Comparison of ENCODE assay signal across 1 cellular context in the genomic region with DNA sequence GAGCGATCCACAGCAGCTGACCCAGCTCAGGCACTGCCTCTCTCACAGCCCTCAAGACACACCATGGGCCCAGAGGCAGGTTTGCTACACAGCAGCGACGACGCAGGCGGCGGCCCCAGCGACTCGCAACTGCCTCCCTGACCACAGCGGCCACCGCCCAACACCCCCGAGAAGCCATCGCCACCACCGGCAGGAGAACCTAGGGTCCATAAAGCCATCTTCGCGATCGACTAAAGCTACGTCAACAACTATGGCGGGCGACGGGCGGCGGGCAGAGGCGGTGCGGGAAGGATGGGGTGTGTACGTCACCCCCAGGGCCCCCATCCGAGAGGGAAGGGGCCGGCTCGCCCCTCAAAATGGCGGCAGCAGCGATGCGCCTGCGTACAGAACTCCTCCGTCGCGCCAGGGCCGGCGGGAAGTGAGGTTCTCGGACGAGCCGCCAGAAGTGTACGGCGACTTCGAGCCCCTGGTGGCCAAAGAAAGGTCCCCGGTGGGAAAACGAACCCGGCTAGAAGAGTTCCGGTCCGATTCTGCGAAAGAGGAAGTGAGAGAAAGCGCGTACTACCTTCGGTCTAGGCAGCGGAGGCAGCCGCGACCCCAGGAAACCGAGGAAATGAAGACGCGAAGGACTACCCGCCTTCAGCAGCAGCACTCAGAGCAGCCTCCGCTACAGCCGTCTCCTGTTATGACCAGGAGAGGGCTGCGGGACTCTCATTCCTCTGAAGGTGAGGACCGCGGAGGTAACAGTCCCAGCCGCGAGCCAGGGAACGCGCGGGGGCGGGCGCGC.
TF ChIP-seq lines count a peak whose summit lies in the region.

A gene with protein sequence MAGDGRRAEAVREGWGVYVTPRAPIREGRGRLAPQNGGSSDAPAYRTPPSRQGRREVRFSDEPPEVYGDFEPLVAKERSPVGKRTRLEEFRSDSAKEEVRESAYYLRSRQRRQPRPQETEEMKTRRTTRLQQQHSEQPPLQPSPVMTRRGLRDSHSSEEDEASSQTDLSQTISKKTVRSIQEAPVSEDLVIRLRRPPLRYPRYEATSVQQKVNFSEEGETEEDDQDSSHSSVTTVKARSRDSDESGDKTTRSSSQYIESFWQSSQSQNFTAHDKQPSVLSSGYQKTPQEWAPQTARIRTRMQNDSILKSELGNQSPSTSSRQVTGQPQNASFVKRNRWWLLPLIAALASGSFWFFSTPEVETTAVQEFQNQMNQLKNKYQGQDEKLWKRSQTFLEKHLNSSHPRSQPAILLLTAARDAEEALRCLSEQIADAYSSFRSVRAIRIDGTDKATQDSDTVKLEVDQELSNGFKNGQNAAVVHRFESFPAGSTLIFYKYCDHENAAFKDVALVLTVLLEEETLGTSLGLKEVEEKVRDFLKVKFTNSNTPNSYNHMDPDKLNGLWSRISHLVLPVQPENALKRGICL (plus strand): TSS at position 33 of the 787 bp plus-strand sequence. CDS start 218 bp downstream, at position 251.

TF ChIP-seq in HepG2, 621 proteins besides CTCF, POLR2A, EP300 and RAD21 (continued from another document and continues in another):
- TF ChIP-seq, protein P1, sequence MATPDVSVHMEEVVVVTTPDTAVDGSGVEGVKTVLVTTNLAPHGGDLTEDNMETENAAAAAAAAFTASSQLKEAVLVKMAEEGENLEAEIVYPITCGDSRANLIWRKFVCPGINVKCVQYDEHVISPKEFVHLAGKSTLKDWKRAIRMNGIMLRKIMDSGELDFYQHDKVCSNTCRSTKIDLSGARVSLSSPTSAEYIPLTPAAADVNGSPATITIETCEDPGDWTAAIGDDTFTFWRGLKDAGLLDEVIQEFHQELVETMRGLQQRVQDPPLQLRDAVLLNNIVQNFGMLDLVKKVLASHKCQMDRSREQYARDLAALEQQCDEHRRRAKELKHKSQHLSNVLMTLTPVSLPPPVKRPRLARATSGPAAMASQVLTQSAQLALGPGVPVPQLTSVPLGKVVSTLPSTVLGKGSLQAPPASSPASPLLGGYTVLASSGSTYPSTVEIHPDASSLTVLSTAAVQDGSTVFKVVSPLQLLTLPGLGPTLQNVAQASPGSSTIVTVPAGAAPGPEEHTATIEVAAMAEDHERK (CRISPR knock-in tag; IDR thresholded peaks at IDR 0.05; ENCODE audit: low read depth) = 0 out of 2 replicates have a peak, but pooled peaks have one; percentile 30
- no peak; the same call in 1 of the 2 replicates for TF ChIP-seq JUND (CRISPR knock-in tag; IDR thresholded peaks at IDR 0.05)
- TF ChIP-seq ZNF337 (CRISPR knock-in tag; IDR thresholded peaks at IDR 0.05; ENCODE audit: borderline replicate concordance, low read depth) = peak; percentile 59; the same call in 1 of the 2 replicates
- peak; percentile 93 for TF ChIP-seq GATAD1 (CRISPR knock-in tag; IDR thresholded peaks at IDR 0.05)
- no peak; the same call in 1 of the 2 replicates for TF ChIP-seq SMYD3 (CRISPR knock-in tag; IDR thresholded peaks at IDR 0.05)
- TF ChIP-seq, protein P2, sequence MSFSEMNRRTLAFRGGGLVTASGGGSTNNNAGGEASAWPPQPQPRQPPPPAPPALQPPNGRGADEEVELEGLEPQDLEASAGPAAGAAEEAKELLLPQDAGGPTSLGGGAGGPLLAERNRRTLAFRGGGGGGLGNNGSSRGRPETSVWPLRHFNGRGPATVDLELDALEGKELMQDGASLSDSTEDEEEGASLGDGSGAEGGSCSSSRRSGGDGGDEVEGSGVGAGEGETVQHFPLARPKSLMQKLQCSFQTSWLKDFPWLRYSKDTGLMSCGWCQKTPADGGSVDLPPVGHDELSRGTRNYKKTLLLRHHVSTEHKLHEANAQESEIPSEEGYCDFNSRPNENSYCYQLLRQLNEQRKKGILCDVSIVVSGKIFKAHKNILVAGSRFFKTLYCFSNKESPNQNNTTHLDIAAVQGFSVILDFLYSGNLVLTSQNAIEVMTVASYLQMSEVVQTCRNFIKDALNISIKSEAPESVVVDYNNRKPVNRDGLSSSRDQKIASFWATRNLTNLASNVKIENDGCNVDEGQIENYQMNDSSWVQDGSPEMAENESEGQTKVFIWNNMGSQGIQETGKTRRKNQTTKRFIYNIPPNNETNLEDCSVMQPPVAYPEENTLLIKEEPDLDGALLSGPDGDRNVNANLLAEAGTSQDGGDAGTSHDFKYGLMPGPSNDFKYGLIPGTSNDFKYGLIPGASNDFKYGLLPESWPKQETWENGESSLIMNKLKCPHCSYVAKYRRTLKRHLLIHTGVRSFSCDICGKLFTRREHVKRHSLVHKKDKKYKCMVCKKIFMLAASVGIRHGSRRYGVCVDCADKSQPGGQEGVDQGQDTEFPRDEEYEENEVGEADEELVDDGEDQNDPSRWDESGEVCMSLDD (CRISPR knock-in tag; IDR thresholded peaks at IDR 0.05; ENCODE audit: borderline replicate concordance) = peak; percentile 95; the same call in 1 of the 2 replicates
- peak; percentile 92 for TF ChIP-seq ZNF274 (CRISPR knock-in tag; IDR thresholded peaks at IDR 0.05)
- no peak for TF ChIP-seq NR2F1 (CRISPR knock-in tag; IDR thresholded peaks at IDR 0.05)
- peak; percentile 69; the same call in 1 of the 2 replicates for TF ChIP-seq ZNF556 (CRISPR knock-in tag; IDR thresholded peaks at IDR 0.05; ENCODE audit: borderline replicate concordance)
- TF ChIP-seq ATF1 (CRISPR knock-in tag; IDR thresholded peaks at IDR 0.05) = peak; percentile 93
- peak; percentile 27; the same call in 1 of the 2 replicates for TF ChIP-seq MEIS2 (CRISPR knock-in tag; IDR thresholded peaks at IDR 0.05)
- peak; percentile 78; the same call in 1 of the 2 replicates for TF ChIP-seq NFKB2 (CRISPR knock-in tag; IDR thresholded peaks at IDR 0.05; ENCODE audit: borderline replicate concordance)
- peak; percentile 88 for TF ChIP-seq SRSF1 (optimal IDR thresholded peaks at IDR 0.05; ENCODE audit: low read depth, low read length)
- TF ChIP-seq, protein P3, sequence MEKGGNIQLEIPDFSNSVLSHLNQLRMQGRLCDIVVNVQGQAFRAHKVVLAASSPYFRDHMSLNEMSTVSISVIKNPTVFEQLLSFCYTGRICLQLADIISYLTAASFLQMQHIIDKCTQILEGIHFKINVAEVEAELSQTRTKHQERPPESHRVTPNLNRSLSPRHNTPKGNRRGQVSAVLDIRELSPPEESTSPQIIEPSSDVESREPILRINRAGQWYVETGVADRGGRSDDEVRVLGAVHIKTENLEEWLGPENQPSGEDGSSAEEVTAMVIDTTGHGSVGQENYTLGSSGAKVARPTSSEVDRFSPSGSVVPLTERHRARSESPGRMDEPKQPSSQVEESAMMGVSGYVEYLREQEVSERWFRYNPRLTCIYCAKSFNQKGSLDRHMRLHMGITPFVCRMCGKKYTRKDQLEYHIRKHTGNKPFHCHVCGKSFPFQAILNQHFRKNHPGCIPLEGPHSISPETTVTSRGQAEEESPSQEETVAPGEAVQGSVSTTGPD (CRISPR knock-in tag; IDR thresholded peaks at IDR 0.05) = no peak
- no peak for TF ChIP-seq HMGA1 (CRISPR knock-in tag; conservative IDR thresholded peaks at IDR 0.05)
- peak; percentile 95 for TF ChIP-seq YEATS4 (CRISPR knock-in tag; IDR thresholded peaks at IDR 0.05; ENCODE audit: borderline replicate concordance)
- TF ChIP-seq, protein P4, sequence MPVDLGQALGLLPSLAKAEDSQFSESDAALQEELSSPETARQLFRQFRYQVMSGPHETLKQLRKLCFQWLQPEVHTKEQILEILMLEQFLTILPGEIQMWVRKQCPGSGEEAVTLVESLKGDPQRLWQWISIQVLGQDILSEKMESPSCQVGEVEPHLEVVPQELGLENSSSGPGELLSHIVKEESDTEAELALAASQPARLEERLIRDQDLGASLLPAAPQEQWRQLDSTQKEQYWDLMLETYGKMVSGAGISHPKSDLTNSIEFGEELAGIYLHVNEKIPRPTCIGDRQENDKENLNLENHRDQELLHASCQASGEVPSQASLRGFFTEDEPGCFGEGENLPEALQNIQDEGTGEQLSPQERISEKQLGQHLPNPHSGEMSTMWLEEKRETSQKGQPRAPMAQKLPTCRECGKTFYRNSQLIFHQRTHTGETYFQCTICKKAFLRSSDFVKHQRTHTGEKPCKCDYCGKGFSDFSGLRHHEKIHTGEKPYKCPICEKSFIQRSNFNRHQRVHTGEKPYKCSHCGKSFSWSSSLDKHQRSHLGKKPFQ (CRISPR knock-in tag; IDR thresholded peaks at IDR 0.05; ENCODE audit: insufficient replicate concordance) = no peak
- no peak for TF ChIP-seq NONO (IDR thresholded peaks at IDR 0.05)
- TF ChIP-seq NONO (CRISPR knock-in tag; conservative IDR thresholded peaks at IDR 0.05) = peak; percentile 99
- no peak for TF ChIP-seq ATM (IDR thresholded peaks at IDR 0.05; ENCODE audit: borderline replicate concordance)
- TF ChIP-seq MIER3 (CRISPR knock-in tag; IDR thresholded peaks at IDR 0.05; ENCODE audit: borderline replicate concordance) = peak; percentile 63; the same call in 1 of the 2 replicates
- no peak; the same call in 1 of the 2 replicates for TF ChIP-seq ZNF543 (CRISPR knock-in tag; IDR thresholded peaks at IDR 0.05)
- TF ChIP-seq SIX1 (CRISPR knock-in tag; IDR thresholded peaks at IDR 0.05; ENCODE audit: borderline replicate concordance) = 0 out of 2 replicates have a peak, but pooled peaks have one; percentile 62
- peak; percentile 91 for TF ChIP-seq ZNF335 (CRISPR knock-in tag; IDR thresholded peaks at IDR 0.05)
- TF ChIP-seq CBFB (CRISPR knock-in tag; IDR thresholded peaks at IDR 0.05) = peak; percentile 92
- TF ChIP-seq, protein P5, sequence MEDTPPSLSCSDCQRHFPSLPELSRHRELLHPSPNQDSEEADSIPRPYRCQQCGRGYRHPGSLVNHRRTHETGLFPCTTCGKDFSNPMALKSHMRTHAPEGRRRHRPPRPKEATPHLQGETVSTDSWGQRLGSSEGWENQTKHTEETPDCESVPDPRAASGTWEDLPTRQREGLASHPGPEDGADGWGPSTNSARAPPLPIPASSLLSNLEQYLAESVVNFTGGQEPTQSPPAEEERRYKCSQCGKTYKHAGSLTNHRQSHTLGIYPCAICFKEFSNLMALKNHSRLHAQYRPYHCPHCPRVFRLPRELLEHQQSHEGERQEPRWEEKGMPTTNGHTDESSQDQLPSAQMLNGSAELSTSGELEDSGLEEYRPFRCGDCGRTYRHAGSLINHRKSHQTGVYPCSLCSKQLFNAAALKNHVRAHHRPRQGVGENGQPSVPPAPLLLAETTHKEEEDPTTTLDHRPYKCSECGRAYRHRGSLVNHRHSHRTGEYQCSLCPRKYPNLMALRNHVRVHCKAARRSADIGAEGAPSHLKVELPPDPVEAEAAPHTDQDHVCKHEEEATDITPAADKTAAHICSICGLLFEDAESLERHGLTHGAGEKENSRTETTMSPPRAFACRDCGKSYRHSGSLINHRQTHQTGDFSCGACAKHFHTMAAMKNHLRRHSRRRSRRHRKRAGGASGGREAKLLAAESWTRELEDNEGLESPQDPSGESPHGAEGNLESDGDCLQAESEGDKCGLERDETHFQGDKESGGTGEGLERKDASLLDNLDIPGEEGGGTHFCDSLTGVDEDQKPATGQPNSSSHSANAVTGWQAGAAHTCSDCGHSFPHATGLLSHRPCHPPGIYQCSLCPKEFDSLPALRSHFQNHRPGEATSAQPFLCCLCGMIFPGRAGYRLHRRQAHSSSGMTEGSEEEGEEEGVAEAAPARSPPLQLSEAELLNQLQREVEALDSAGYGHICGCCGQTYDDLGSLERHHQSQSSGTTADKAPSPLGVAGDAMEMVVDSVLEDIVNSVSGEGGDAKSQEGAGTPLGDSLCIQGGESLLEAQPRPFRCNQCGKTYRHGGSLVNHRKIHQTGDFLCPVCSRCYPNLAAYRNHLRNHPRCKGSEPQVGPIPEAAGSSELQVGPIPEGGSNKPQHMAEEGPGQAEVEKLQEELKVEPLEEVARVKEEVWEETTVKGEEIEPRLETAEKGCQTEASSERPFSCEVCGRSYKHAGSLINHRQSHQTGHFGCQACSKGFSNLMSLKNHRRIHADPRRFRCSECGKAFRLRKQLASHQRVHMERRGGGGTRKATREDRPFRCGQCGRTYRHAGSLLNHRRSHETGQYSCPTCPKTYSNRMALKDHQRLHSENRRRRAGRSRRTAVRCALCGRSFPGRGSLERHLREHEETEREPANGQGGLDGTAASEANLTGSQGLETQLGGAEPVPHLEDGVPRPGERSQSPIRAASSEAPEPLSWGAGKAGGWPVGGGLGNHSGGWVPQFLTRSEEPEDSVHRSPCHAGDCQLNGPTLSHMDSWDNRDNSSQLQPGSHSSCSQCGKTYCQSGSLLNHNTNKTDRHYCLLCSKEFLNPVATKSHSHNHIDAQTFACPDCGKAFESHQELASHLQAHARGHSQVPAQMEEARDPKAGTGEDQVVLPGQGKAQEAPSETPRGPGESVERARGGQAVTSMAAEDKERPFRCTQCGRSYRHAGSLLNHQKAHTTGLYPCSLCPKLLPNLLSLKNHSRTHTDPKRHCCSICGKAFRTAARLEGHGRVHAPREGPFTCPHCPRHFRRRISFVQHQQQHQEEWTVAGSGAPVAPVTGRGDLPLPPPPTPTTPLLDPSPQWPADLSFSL (CRISPR knock-in tag; IDR thresholded peaks at IDR 0.05) = no peak
- peak; percentile 98 for TF ChIP-seq U2AF1 (optimal IDR thresholded peaks at IDR 0.05; ENCODE audit: low read depth, low read length)
- TF ChIP-seq, protein P6, sequence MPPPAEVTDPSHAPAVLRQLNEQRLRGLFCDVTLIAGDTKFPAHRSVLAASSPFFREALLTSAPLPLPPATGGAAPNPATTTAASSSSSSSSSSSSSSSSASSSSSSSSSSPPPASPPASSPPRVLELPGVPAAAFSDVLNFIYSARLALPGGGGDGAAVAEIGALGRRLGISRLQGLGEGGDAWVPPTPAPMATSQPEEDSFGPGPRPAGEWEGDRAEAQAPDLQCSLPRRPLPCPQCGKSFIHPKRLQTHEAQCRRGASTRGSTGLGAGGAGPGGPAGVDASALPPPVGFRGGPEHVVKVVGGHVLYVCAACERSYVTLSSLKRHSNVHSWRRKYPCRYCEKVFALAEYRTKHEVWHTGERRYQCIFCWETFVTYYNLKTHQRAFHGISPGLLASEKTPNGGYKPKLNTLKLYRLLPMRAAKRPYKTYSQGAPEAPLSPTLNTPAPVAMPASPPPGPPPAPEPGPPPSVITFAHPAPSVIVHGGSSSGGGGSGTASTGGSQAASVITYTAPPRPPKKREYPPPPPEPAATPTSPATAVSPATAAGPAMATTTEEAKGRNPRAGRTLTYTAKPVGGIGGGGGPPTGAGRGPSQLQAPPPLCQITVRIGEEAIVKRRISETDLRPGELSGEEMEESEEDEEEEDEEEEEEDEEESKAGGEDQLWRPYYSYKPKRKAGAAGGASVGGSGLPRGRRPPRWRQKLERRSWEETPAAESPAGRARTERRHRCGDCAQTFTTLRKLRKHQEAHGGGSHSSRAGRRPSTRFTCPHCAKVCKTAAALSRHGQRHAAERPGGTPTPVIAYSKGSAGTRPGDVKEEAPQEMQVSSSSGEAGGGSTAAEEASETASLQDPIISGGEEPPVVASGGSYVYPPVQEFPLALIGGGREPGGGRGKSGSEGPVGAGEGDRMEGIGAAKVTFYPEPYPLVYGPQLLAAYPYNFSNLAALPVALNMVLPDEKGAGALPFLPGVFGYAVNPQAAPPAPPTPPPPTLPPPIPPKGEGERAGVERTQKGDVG (CRISPR knock-in tag; IDR thresholded peaks at IDR 0.05; ENCODE audit: borderline replicate concordance) = peak; percentile 75; the same call in 1 of the 2 replicates
- peak; percentile 95 for TF ChIP-seq TOE1 (CRISPR knock-in tag; IDR thresholded peaks at IDR 0.05)
- TF ChIP-seq LCORL (IDR thresholded peaks at IDR 0.05) = no peak
- no peak for TF ChIP-seq LCORL (CRISPR knock-in tag; IDR thresholded peaks at IDR 0.05)
- no peak; the same call in 1 of the 2 replicates for TF ChIP-seq ZNF749 (CRISPR knock-in tag; IDR thresholded peaks at IDR 0.05; ENCODE audit: borderline replicate concordance)
- no peak for TF ChIP-seq ZNF484 (CRISPR knock-in tag; IDR thresholded peaks at IDR 0.05; ENCODE audit: borderline replicate concordance, low read depth)
- TF ChIP-seq, protein P7, sequence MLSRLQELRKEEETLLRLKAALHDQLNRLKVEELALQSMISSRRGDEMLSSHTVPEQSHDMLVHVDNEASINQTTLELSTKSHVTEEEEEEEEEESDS (CRISPR knock-in tag; IDR thresholded peaks at IDR 0.05; ENCODE audit: borderline replicate concordance) = no peak
- TF ChIP-seq ZNF33B (CRISPR knock-in tag; IDR thresholded peaks at IDR 0.05) = 0 out of 2 replicates have a peak, but pooled peaks have one; percentile 17
- TF ChIP-seq ZNF674 (CRISPR knock-in tag; IDR thresholded peaks at IDR 0.05; ENCODE audit: low read depth) = no peak
- no peak; the same call in 1 of the 2 replicates for TF ChIP-seq PITX1 (CRISPR knock-in tag; IDR thresholded peaks at IDR 0.05)
- no peak for TF ChIP-seq ZKSCAN1 (IDR thresholded peaks at IDR 0.05; ENCODE audit: low read length)
